ENCODE assay signal across 9 cellular contexts in genomic region chr17:58611331-58611730, GRCh38.
"Had no signal": no experiment of that assay in that cellular context is flagged by ENCODE, and none has a peak within 500 bp of the region (broad histone marks: within the 10 kb centered on the region; RNA-seq: fewer than 3 reads in every experiment).

No MANE protein-coding gene starts in this region.

- H3K27ac Mint-ChIP-seq: GM23338, HFFc6, IgD-negative memory B cell had no signal

- DNase-seq: H7, HFFc6, KBM-7 had no signal

- H2AFZ ChIP-seq: GM23338 had no signal

- H3K27me3 Mint-ChIP-seq: IgD-negative memory B cell had no signal

- ATAC-seq: GM23338, HCT116, HepG2 had no signal

- H3K4me3 Mint-ChIP-seq: GM23338, HFFc6, IgD-negative memory B cell had no signal

- H3K36me3 ChIP-seq: HAP-1 had no signal

- H3K4me2 ChIP-seq: GM23338 had no signal

- H3K4me1 ChIP-seq: HAP-1 had no signal

- H3K4me3 ChIP-seq: GM23338, HAP-1 had no signal

- H3K9me3 Mint-ChIP-seq: GM23338, HFFc6, IgD-negative memory B cell had no signal

- H3K9me3 ChIP-seq: HAP-1 had no signal

- FAIRE-seq: H1, HepG2 had no signal

- H3K36me3 Mint-ChIP-seq: IgD-negative memory B cell had no signal
